19 cellular contexts compared by ENCODE assay signal in the genomic region with DNA sequence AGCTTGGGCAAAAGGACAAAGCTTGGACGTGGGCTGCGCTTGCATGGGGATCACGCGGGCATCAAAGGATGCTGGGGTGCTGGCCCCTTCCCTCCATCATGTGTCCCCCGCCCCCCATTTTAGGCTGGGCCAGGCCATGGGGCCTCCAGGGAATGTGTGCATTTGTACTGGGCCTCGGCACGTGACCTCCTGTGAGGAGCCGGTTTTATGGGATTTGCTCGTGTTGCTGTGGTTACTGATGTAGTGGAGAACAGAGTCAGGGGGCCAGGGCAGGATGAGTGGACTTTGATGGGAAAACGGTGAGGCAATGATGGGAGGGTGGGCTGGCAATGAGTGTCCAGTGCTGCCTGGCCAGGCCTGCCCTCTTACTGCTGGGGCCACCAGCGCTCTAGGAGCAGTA.
DNase-seq lines count a peak whose midpoint lies in the region; ATAC-seq, FAIRE-seq and TF ChIP-seq lines count a peak whose summit lies in the region.
"Had no signal": no experiment of that assay in that cellular context is flagged by ENCODE, and none has a peak within 500 bp of the region (broad histone marks: within the 10 kb centered on the region; RNA-seq: fewer than 3 reads in every experiment).

No MANE protein-coding gene starts in this region.

- TF ChIP-seq POLR2A in K562 (conservative IDR thresholded peaks at IDR 0.05): no peak

- no peak for TF ChIP-seq EP300 in K562 (IDR thresholded peaks at IDR 0.05; ENCODE audit: low read length)

- H3K4me2 ChIP-seq in K562 (ENCODE audit: insufficient read depth, low read length): no peak overlapping the region
- H3K4me2 ChIP-seq in neuronal stem cell (ENCODE audit: insufficient read depth, low read length, poor library complexity, severe bottlenecking): no peak overlapping the region
- H3K4me2 ChIP-seq: A549 had no signal

- H3K9ac ChIP-seq in K562 (ENCODE audit: insufficient read depth in 1 of 2, low read depth in 2 of 2, low read length in 2 of 2) (no peak overlapping the region), neuronal stem cell (ENCODE audit: low read depth, low read length, poor library complexity) (no peak overlapping the region)
- H3K9ac ChIP-seq: GM23248 had no signal

- in situ Hi-C loops in K562 (cut with MboI): no loop called here

- H3K27ac ChIP-seq in K562 (ENCODE audit: extremely low read depth, low read depth, low read length) (no peak overlapping the region), neuronal stem cell (replicated peaks; ENCODE audit: low read length) (no peak overlapping the region)
- H3K27ac ChIP-seq: 22Rv1, A549, GM23248 had no signal

- peak overlapping the region; percentile 22 for H3K23ac ChIP-seq in neuronal stem cell (ENCODE audit: low read depth, low read length, poor library complexity)

- H3K36me3 ChIP-seq in K562 (ENCODE audit: control insufficient read depth, insufficient read depth, low read length): no peaks in the 10 kb centered on the region
- peaks cover 2 to 3% of the 10 kb centered on the region in 2 donors for H3K36me3 ChIP-seq in neuronal stem cell (replicated peaks in 1 of 2; ENCODE audit: control insufficient read depth in 2 of 2, insufficient read depth in 2 of 2, low read length in 2 of 2)
- H3K36me3 ChIP-seq: HAP-1 had no signal

- H4K91ac ChIP-seq in neuronal stem cell (ENCODE audit: low read depth, low read length, poor library complexity): no peak overlapping the region

- no peaks in the 10 kb centered on the region for H3K36me3 Mint-ChIP-seq in activated CD8-positive, alpha-beta T cell treated with anti-CD3 and anti-CD28 coated beads, Interleukin-2, amount 10 ng/mL, durations not matched to agents 7 days and 5 days (ENCODE audit: low read depth)
- H3K36me3 Mint-ChIP-seq in activated CD8-positive, alpha-beta T cell treated with anti-CD3 and anti-CD28 coated beads for 36 hours (ENCODE audit: low read depth): no peaks in the 10 kb centered on the region
- H3K36me3 Mint-ChIP-seq in immature natural killer cell: peaks cover 0 to 4% (median 3%) of the 10 kb centered on the region in 3 donors
- H3K36me3 Mint-ChIP-seq: CD8-positive, alpha-beta T cell had no signal

- H2AK5ac ChIP-seq in neuronal stem cell (ENCODE audit: low read depth, low read length): no peak overlapping the region

- peaks cover 15% of the 10 kb centered on the region for H3K79me1 ChIP-seq in neuronal stem cell (ENCODE audit: low read depth, low read length)

- H3K27ac Mint-ChIP-seq in activated CD8-positive, alpha-beta T cell treated with anti-CD3 and anti-CD28 coated beads, Interleukin-2, amount 10 ng/mL, durations not matched to agents 7 days and 5 days: peak overlapping the region; percentile 55
- no peak overlapping the region for H3K27ac Mint-ChIP-seq in activated CD8-positive, alpha-beta T cell treated with anti-CD3 and anti-CD28 coated beads for 36 hours
- H3K27ac Mint-ChIP-seq in immature natural killer cell: peak overlapping the region; percentile 40 to 96 (median 84)
- H3K27ac Mint-ChIP-seq: CD8-positive, alpha-beta T cell had no signal

- H3K4ac ChIP-seq in neuronal stem cell (ENCODE audit: low read length): no peak overlapping the region

- H3K14ac ChIP-seq in neuronal stem cell (ENCODE audit: low read length): no peak overlapping the region

- BruUV-seq in K562 (replicated peaks; lab: Mats Ljungman, UMichigan): no TSS peak

- H2BK120ac ChIP-seq in neuronal stem cell (ENCODE audit: low read depth, low read length): no peak overlapping the region

- POLR2A ChIA-PET in activated CD8-positive, alpha-beta T cell treated with anti-CD3 and anti-CD28 coated beads, Interleukin-2, amount 10 ng/mL, durations not matched to agents 7 days and 5 days (lab: Charles Lee): no interaction called here
- POLR2A ChIA-PET in activated CD8-positive, alpha-beta T cell treated with anti-CD3 and anti-CD28 coated beads for 36 hours (lab: Charles Lee): no interaction called here
- POLR2A ChIA-PET in K562 (lab: Yijun Ruan, JAX): no interaction called here

- CTCF ChIA-PET in activated CD8-positive, alpha-beta T cell treated with anti-CD3 and anti-CD28 coated beads, Interleukin-2, amount 10 ng/mL, durations not matched to agents 7 days and 5 days (lab: Charles Lee): no interaction called here
- CTCF ChIA-PET in activated CD8-positive, alpha-beta T cell treated with anti-CD3 and anti-CD28 coated beads for 36 hours (lab: Charles Lee): no interaction called here
- CTCF ChIA-PET in K562 (lab: Yijun Ruan, JAX; ENCODE audit: low intra/inter-chr PET ratio): no interaction called here

- DNase-seq in activated CD8-positive, alpha-beta T cell treated with anti-CD3 and anti-CD28 coated beads, Interleukin-2, amount 10 ng/mL, durations not matched to agents 7 days and 5 days: no peak
- no peak for DNase-seq in activated CD8-positive, alpha-beta T cell treated with anti-CD3 and anti-CD28 coated beads for 36 hours
- no peak for DNase-seq in K562 (ENCODE audit: extremely low read depth in 1 of 4, low spot score in 3 of 4)
- no peak for DNase-seq in immature natural killer cell
- no peak for DNase-seq in neuronal stem cell (ENCODE audit: low spot score)
- DNase-seq in activated T-cell treated with anti-CD3 and anti-CD28 coated beads for 4 hours: no peak
- no peak for DNase-seq in stimulated activated CD8-positive, alpha-beta memory T cell treated with anti-CD3 and anti-CD28 coated beads, Interleukin-4, amount 100 ng/mL, for 48 hours
- no peak for DNase-seq in SHP77 treated with DMSO at 0.1 percent for 48 hours (lab: John Stamatoyannopoulos, UW)
- DNase-seq: AML-193; Calu3; CD8-positive, alpha-beta T cell; DMS53; DND-41; EL had no signal

- H3K27me3 Mint-ChIP-seq in activated CD8-positive, alpha-beta T cell treated with anti-CD3 and anti-CD28 coated beads, Interleukin-2, amount 10 ng/mL, durations not matched to agents 7 days and 5 days (ENCODE audit: low read depth): no peaks in the 10 kb centered on the region
- no peaks in the 10 kb centered on the region for H3K27me3 Mint-ChIP-seq in activated CD8-positive, alpha-beta T cell treated with anti-CD3 and anti-CD28 coated beads for 36 hours
- H3K27me3 Mint-ChIP-seq in immature natural killer cell (ENCODE audit: low read depth in 3 of 3): peaks cover 21 to 37% (median 27%) of the 10 kb centered on the region in 3 donors

- peaks cover 13% of the 10 kb centered on the region for H3K4me1 Mint-ChIP-seq in activated CD8-positive, alpha-beta T cell treated with anti-CD3 and anti-CD28 coated beads, Interleukin-2, amount 10 ng/mL, durations not matched to agents 7 days and 5 days (ENCODE audit: low read depth)
- H3K4me1 Mint-ChIP-seq in activated CD8-positive, alpha-beta T cell treated with anti-CD3 and anti-CD28 coated beads for 36 hours (ENCODE audit: low read depth): peaks cover 5% of the 10 kb centered on the region
- H3K4me1 Mint-ChIP-seq in immature natural killer cell: peaks cover 97 to 99% of the 10 kb centered on the region in 2 donors

- H3K9me3 Mint-ChIP-seq in activated CD8-positive, alpha-beta T cell treated with anti-CD3 and anti-CD28 coated beads, Interleukin-2, amount 10 ng/mL, durations not matched to agents 7 days and 5 days (ENCODE audit: insufficient read depth): no peaks in the 10 kb centered on the region
- H3K9me3 Mint-ChIP-seq in activated CD8-positive, alpha-beta T cell treated with anti-CD3 and anti-CD28 coated beads for 36 hours: no peaks in the 10 kb centered on the region
- H3K9me3 Mint-ChIP-seq in immature natural killer cell: peaks cover 0 to 6% (median 3%) of the 10 kb centered on the region in 6 donors
- H3K9me3 Mint-ChIP-seq: CD8-positive, alpha-beta T cell had no signal

- no peak overlapping the region for H3K18ac ChIP-seq in neuronal stem cell (ENCODE audit: low read length)

- H2AFZ ChIP-seq in K562 (ENCODE audit: low read depth, low read length) (no peak overlapping the region), neuronal stem cell (ENCODE audit: low read length) (no peak overlapping the region)
- H2AFZ ChIP-seq: GM23248 had no signal

- H3K9me3 ChIP-seq in K562 (replicated peaks; ENCODE audit: control insufficient read depth, insufficient read depth, low read depth, low read length) (no peaks in the 10 kb centered on the region), neuronal stem cell (replicated peaks in 1 of 2; ENCODE audit: control insufficient read depth in 2 of 2, insufficient read depth in 1 of 2, low read depth in 1 of 2, low read length in 2 of 2) (peaks cover 0 to 2% of the 10 kb centered on the region in 2 donors)
- H3K9me3 ChIP-seq: A549, HAP-1 had no signal

- H2BK15ac ChIP-seq in neuronal stem cell (ENCODE audit: low read length): no peak overlapping the region

- H3K27me3 ChIP-seq in K562 (ENCODE audit: control insufficient read depth in 2 of 2, insufficient read depth in 2 of 2, low read length in 2 of 2) (peaks cover 0 to 26% of the 10 kb centered on the region in 2 experiments; a peak in 2 of 5 replicates), neuronal stem cell (ENCODE audit: control insufficient read depth in 3 of 3, insufficient read depth in 3 of 3, low read depth in 1 of 3, low read length in 3 of 3) (no peaks in the 10 kb centered on the region)

- no peak for FAIRE-seq in K562 (lab: Jason Lieb, UNC)
- FAIRE-seq: A549, GM12878 had no signal

- ATAC-seq in activated CD8-positive, alpha-beta T cell treated with anti-CD3 and anti-CD28 coated beads, Interleukin-2, amount 10 ng/mL, durations not matched to agents 7 days and 5 days: no peak
- ATAC-seq in activated CD8-positive, alpha-beta T cell treated with anti-CD3 and anti-CD28 coated beads for 36 hours: no peak
- no peak for ATAC-seq in K562
- ATAC-seq: A549; CD8-positive, alpha-beta T cell; GM12878 had no signal

- H3K4me3 Mint-ChIP-seq in activated CD8-positive, alpha-beta T cell treated with anti-CD3 and anti-CD28 coated beads, Interleukin-2, amount 10 ng/mL, durations not matched to agents 7 days and 5 days: no peak overlapping the region
- H3K4me3 Mint-ChIP-seq in activated CD8-positive, alpha-beta T cell treated with anti-CD3 and anti-CD28 coated beads for 36 hours: no peak overlapping the region
- peak overlapping the region in 1 of 5 donors; percentile 54 for H3K4me3 Mint-ChIP-seq in immature natural killer cell
- H3K4me3 Mint-ChIP-seq: CD8-positive, alpha-beta T cell had no signal

- no peak for TF ChIP-seq CTCF in activated CD8-positive, alpha-beta T cell treated with anti-CD3 and anti-CD28 coated beads for 36 hours (IDR thresholded peaks at IDR 0.05)
- no peak for TF ChIP-seq CTCF in K562 (IDR thresholded peaks at IDR 0.05 in 2 of 3, conservative IDR thresholded peaks at IDR 0.05 in 1 of 3; ENCODE audit: insufficient read depth in 2 of 3, low read depth in 1 of 3, low read length in 3 of 3)

- peaks cover 0 to 3% of the 10 kb centered on the region in 2 experiments for H3K4me1 ChIP-seq in K562 (replicated peaks in 1 of 2; ENCODE audit: control insufficient read depth in 2 of 2, insufficient read depth in 2 of 2, low read length in 2 of 2)
- H3K4me1 ChIP-seq in neuronal stem cell (ENCODE audit: control insufficient read depth in 2 of 2, insufficient read depth in 1 of 2, low read depth in 1 of 2, low read length in 2 of 2): peaks cover 0 to 6% of the 10 kb centered on the region in 2 donors
- H3K4me1 ChIP-seq: A549, HAP-1 had no signal

- 22% methylated on average over 8 of the region's 11 CpGs for WGBS in K562 (ENCODE audit: insufficient coverage, low coverage, missing lambda C conversion rate)
- no CpG with 5 or more reads among the region's 11 CpGs for WGBS in neuronal stem cell (ENCODE audit: extremely low coverage in 2 of 2, insufficient read length in 2 of 2, insufficient replicate concordance in 1 of 2), 2 donors

- intact Hi-C loops in activated CD8-positive, alpha-beta T cell treated with anti-CD3 and anti-CD28 coated beads for 36 hours (cut with micrococcal nuclease): no loop called here
- intact Hi-C loops in K562 (cut with micrococcal nuclease): loop anchor here (10.0 kb wide), 1 partner anchor 254 kb away; no protein-coding TSS in a partner anchor

- H3K9me1 ChIP-seq in K562 (ENCODE audit: control insufficient read depth, insufficient read depth, low read length): no peaks in the 10 kb centered on the region

- no peak overlapping the region for H2BK5ac ChIP-seq in neuronal stem cell (ENCODE audit: low read length)

- no peaks in the 10 kb centered on the region for H3K79me2 ChIP-seq in K562 (ENCODE audit: control insufficient read depth, insufficient read depth, low read length)

- no peak overlapping the region for H2BK12ac ChIP-seq in neuronal stem cell (ENCODE audit: low read length)

- peaks cover 5% of the 10 kb centered on the region for H4K20me1 ChIP-seq in K562 (replicated peaks; ENCODE audit: control insufficient read depth, insufficient read depth, low read length)

- H4K8ac ChIP-seq in neuronal stem cell (ENCODE audit: low read depth, low read length): no peak overlapping the region

- no peak overlapping the region for H3K4me3 ChIP-seq in K562
- no peak overlapping the region for H3K4me3 ChIP-seq in neuronal stem cell (ENCODE audit: low read length in 2 of 2)
- H3K4me3 ChIP-seq: A549, GM12878, GM23248, HAP-1 had no signal

- no peak for TF ChIP-seq RAD21 in K562 (CRISPR knock-in tag; conservative IDR thresholded peaks at IDR 0.05 in 1 of 2, IDR thresholded peaks at IDR 0.05 in 1 of 2)
